Comparison of ENCODE assay signal across 8 cellular contexts in genomic region chr10:112115781-112116385, GRCh38.
DNase-seq lines count a peak whose midpoint lies in the region; ATAC-seq and TF ChIP-seq lines count a peak whose summit lies in the region.

No MANE protein-coding gene starts in this region.

- DNase-seq in activated naive CD4-positive, alpha-beta T cell treated with Interleukin-2 at 50 U/mL for 16 hours: peak; percentile 34
- peak; percentile 84 for DNase-seq in iPS-NIHi11 (ENCODE audit: low spot score)
- peak; percentile 13 to 35 (median 28) for DNase-seq in stimulated activated CD4-positive, alpha-beta T cell treated with anti-CD3 and anti-CD28 coated beads, TNF-alpha, amount 100 ng/mL, for 48 hours (ENCODE audit: low read depth in 3 of 3)

- H3K4me3 ChIP-seq in OCI-LY1 (ENCODE audit: low read depth, low read length, poor library complexity, severe bottlenecking): no peak overlapping the region

- no peaks in the 10 kb centered on the region for H3K9me2 ChIP-seq in OCI-LY1 (ENCODE audit: low read depth, low read length)

- H3F3A ChIP-seq in OCI-LY1 (ENCODE audit: insufficient read depth, low read length): no peaks in the 10 kb centered on the region

- no peak overlapping the region for H3K27ac ChIP-seq in C4-2B
- H3K27ac ChIP-seq in OCI-LY1 (ENCODE audit: low read depth, low read length, poor library complexity, severe bottlenecking): no peak overlapping the region

- H3K4me1 ChIP-seq in OCI-LY1 (ENCODE audit: insufficient read depth, low read length, severe bottlenecking): no peaks in the 10 kb centered on the region

- no peak overlapping the region for H3K4me2 ChIP-seq in OCI-LY1 (ENCODE audit: low read length)

- no peaks in the 10 kb centered on the region for H3K9me3 ChIP-seq in OCI-LY1 (ENCODE audit: low read length)

- H2AFZ ChIP-seq in OCI-LY1 (ENCODE audit: low read length): no peak overlapping the region

- no peaks in the 10 kb centered on the region for H3K27me3 ChIP-seq in OCI-LY1 (ENCODE audit: insufficient read depth, low read length)

- H4K20me1 ChIP-seq in OCI-LY1 (ENCODE audit: insufficient read depth, low read length): no peaks in the 10 kb centered on the region

- ATAC-seq in GM18519 (IDR thresholded peaks at IDR 0.05; ENCODE audit: low FRiP score, unreplicated experiment): peak; percentile 80
- peak; percentile 91 for ATAC-seq in HG03097 (IDR thresholded peaks at IDR 0.05; ENCODE audit: low FRiP score, unreplicated experiment)
- ATAC-seq in GM19452 (IDR thresholded peaks at IDR 0.05; ENCODE audit: unreplicated experiment): no peak

- TF ChIP-seq CTCF in C4-2B (conservative IDR thresholded peaks at IDR 0.05) (peak; percentile 92), OCI-LY1 (IDR thresholded peaks at IDR 0.05; ENCODE audit: low read length) (peak; percentile 80)

- H3K36me3 ChIP-seq in OCI-LY1 (ENCODE audit: insufficient read depth, low read length): no peaks in the 10 kb centered on the region

- no peak overlapping the region for H3K9ac ChIP-seq in OCI-LY1 (ENCODE audit: low read length)

- no peaks in the 10 kb centered on the region for H3K79me2 ChIP-seq in OCI-LY1 (ENCODE audit: insufficient read depth, low read length)

Comparison
In these comparisons a context has a peak if more than half of its experiments do, and no peak if none do; other contexts are left out.
1. DNase-seq: peak in every context shown above with its lines; median percentile 84 in iPS-NIHi11; 34 in activated naive CD4-positive, alpha-beta T cell treated with Interleukin-2 at 50 U/mL for 16 hours; 28 in stimulated activated CD4-positive, alpha-beta T cell treated with anti-CD3 and anti-CD28 coated beads, TNF-alpha, amount 100 ng/mL, for 48 hours.